11 cellular contexts compared by ENCODE assay signal in the genomic region with DNA sequence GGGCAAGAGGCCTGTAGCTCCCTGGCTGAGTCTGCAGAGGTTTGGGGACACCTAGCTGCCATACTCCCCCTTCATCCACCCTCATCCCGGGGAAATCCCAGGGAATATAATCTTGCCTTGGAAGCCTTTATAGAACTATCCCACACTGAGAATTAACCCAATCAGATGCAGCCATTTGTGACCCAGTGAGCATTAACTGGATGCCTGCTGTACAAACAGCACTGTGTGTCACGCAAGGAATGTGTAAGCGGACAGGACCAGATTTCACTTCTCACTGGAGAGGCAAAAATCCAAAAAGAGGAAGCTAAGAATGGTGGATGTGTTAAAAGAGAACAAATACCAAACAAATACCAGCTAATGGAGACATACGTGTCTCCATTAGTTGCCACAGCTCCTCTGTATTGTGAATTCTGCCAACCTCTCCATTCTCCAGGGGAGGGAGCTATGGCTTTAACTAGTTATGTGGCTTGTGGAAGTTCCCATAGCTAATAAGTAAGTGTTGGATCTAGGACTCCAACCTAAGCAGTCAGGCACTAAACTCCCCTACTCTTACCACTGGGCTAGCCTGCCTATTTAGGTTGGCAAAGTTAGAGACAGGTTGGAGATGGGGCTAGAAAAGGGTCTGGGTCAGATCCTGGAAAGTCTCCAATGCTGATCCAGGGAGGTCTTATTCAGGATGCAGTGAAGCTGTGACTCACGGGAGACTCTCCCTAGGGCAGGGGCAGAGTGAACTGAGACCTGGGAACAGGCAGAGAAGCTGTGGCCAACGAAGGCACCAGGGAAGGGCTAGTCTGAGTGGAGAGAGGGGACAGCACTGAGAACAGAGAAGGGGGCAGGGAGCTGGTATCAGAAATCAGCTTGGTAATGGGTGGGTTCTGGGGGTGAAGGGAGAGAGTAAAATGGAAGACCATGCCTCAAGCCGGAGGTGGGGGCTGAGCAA. TPM values are rescaled to one million over a fixed set of nuclear protein-coding genes. Genes with fewer than 3 reads are reported as not detected.
A peak's percentile ranks its signal among the peaks of the same experiment; 100 is the strongest.
DNase-seq lines count a peak whose midpoint lies in the region; ATAC-seq and TF ChIP-seq lines count a peak whose summit lies in the region.
"Had no signal": no experiment of that assay in that cellular context is flagged by ENCODE, and none has a peak within 500 bp of the region (broad histone marks: within the 10 kb centered on the region; RNA-seq: fewer than 3 reads in every experiment).

No MANE protein-coding gene starts in this region.

- no peak overlapping the region for H3K4me2 ChIP-seq in DND-41 (ENCODE audit: insufficient read depth, low read length)
- no peak overlapping the region for H3K4me2 ChIP-seq in mesendoderm (ENCODE audit: low read length)

- WGBS in mesendoderm (ENCODE audit: extremely low coverage, insufficient coverage, low lambda C conversion rate): no CpG with 5 or more reads among the region's 7 CpGs

- H3K56ac ChIP-seq in mesendoderm (ENCODE audit: low read length): no peak overlapping the region

- ATAC-seq in DND-41 (ENCODE audit: insufficient read depth, low read depth) (no peak), GM21825 (IDR thresholded peaks at IDR 0.05; ENCODE audit: unreplicated experiment) (no peak), GM21447 (IDR thresholded peaks at IDR 0.05; ENCODE audit: unreplicated experiment) (no peak)

- H2BK15ac ChIP-seq in mesendoderm (replicated peaks; ENCODE audit: low read depth): no peak overlapping the region

- no peak overlapping the region for H2AFZ ChIP-seq in DND-41 (ENCODE audit: low read depth, low read length)

- no peak overlapping the region for H2AK5ac ChIP-seq in mesendoderm (ENCODE audit: low read length)

- H3K79me2 ChIP-seq in DND-41 (ENCODE audit: insufficient read depth, low read length) (no peaks in the 10 kb centered on the region), mesendoderm (ENCODE audit: control insufficient read depth, insufficient read depth, low read length) (no peaks in the 10 kb centered on the region)

- H3K27me3 ChIP-seq in DND-41 (ENCODE audit: insufficient read depth, low read length, poor library complexity) (no peaks in the 10 kb centered on the region), mesendoderm (ENCODE audit: insufficient read depth, low read length, poor library complexity) (no peaks in the 10 kb centered on the region)

- H4K5ac ChIP-seq in mesendoderm (ENCODE audit: low read length): no peak overlapping the region

- peaks cover 3% of the 10 kb centered on the region for H3K9me3 ChIP-seq in DND-41 (ENCODE audit: insufficient read depth, low read length, severe bottlenecking)

- H4K8ac ChIP-seq in mesendoderm (ENCODE audit: low read depth, low read length): no peak overlapping the region

- H3K4me1 ChIP-seq in DND-41 (ENCODE audit: insufficient read depth, low read length) (no peaks in the 10 kb centered on the region), mesendoderm (ENCODE audit: control insufficient read depth, low read depth, low read length) (no peaks in the 10 kb centered on the region)

- DNase-seq in DND-41 (no peak), NCI-H69 (lab: John Stamatoyannopoulos, UW) (peak; percentile 5), dermis blood vessel endothelial cell (peak; percentile 19), mesendoderm (peak; percentile 66), AG08396 (ENCODE audit: low spot score) (no peak)
- no peak for DNase-seq in activated naive CD4-positive, alpha-beta T cell treated with anti-CD3 and anti-CD28 coated beads, Interleukin-2, amount 50 U/mL, for 16 hours
- DNase-seq: activated naive CD8-positive, alpha-beta T cell treated with anti-CD3 and anti-CD28 coated beads for 36 hours; NCI-H1092 treated with DMSO at 0.1 percent for 48 hours had no signal

- no peaks in the 10 kb centered on the region for H4K20me1 ChIP-seq in DND-41 (ENCODE audit: insufficient read depth, low read length)

- H3K27ac ChIP-seq in DND-41 (ENCODE audit: low read length) (no peak overlapping the region), mesendoderm (ENCODE audit: low read depth, low read length) (no peak overlapping the region)

- H2BK5ac ChIP-seq in mesendoderm (ENCODE audit: low read length): no peak overlapping the region

- peak; percentile 48 for TF ChIP-seq CTCF in DND-41 (IDR thresholded peaks at IDR 0.05; ENCODE audit: borderline replicate concordance, extremely low read depth, low read length, poor library complexity, severe bottlenecking)

- no peak overlapping the region for H2BK120ac ChIP-seq in mesendoderm (ENCODE audit: low read depth, low read length)

- no peaks in the 10 kb centered on the region for H3K79me1 ChIP-seq in mesendoderm (ENCODE audit: low read length)

- no peak overlapping the region for H3K4ac ChIP-seq in mesendoderm (ENCODE audit: low read depth, low read length)

- H3K4me3 ChIP-seq in DND-41 (ENCODE audit: low read depth in 1 of 2, low read length in 2 of 2) (no peak overlapping the region), mesendoderm (ENCODE audit: low read length) (no peak overlapping the region)

- H3K18ac ChIP-seq in mesendoderm (ENCODE audit: low read length): no peak overlapping the region

- no peak overlapping the region for H3K23ac ChIP-seq in mesendoderm (ENCODE audit: low read length)

- H3K36me3 ChIP-seq in DND-41 (ENCODE audit: insufficient read depth, low read length): no peaks in the 10 kb centered on the region
- no peaks in the 10 kb centered on the region for H3K36me3 ChIP-seq in mesendoderm (ENCODE audit: control insufficient read depth, insufficient read depth, low read length)

- H3K9ac ChIP-seq in DND-41 (ENCODE audit: low read depth, low read length) (no peak overlapping the region), mesendoderm (ENCODE audit: low read length) (no peak overlapping the region)

RNA-seq across cellular contexts. Expression of a gene that starts 2.5 kb away (rescaled TPM):
- 0.51 and 0.93 TPM in 2 replicates for total RNA-seq in dermis blood vessel endothelial cell
- 0.39 TPM for polyA plus RNA-seq in mesendoderm (2013, experiment 1 of 2)
- 0.36 TPM for polyA plus RNA-seq in mesendoderm (2013, experiment 2 of 2)
- total RNA-seq: activated naive CD8-positive, alpha-beta T cell treated with anti-CD3 and anti-CD28 coated beads for 36 hours had no signal

RNA-seq across cellular contexts. Expression of a gene that starts 35.5 kb away (rescaled TPM):
- not detected in 2 replicates for total RNA-seq in dermis blood vessel endothelial cell
- polyA plus RNA-seq in mesendoderm (2013, experiment 1 of 2): 0.10 TPM
- polyA plus RNA-seq in mesendoderm (2013, experiment 2 of 2): 0.11 TPM
- total RNA-seq: activated naive CD8-positive, alpha-beta T cell treated with anti-CD3 and anti-CD28 coated beads for 36 hours; lower leg skin had no signal

RNA-seq across cellular contexts. Expression of a gene that starts 55.2 kb away (rescaled TPM):
- total RNA-seq in dermis blood vessel endothelial cell: 5.1 and 5.7 TPM in 2 replicates
- 0.04 TPM for polyA plus RNA-seq in mesendoderm (2013, experiment 1 of 2)
- not detected for polyA plus RNA-seq in mesendoderm (2013, experiment 2 of 2)

Comparison
In these comparisons a context has a peak if more than half of its experiments do, and no peak if none do; other contexts are left out.
1. DNase-seq: peak in NCI-H69 (single experiment), dermis blood vessel endothelial cell (single experiment) and mesendoderm (single experiment); none in DND-41 (single experiment), activated naive CD4-positive, alpha-beta T cell treated with anti-CD3 and anti-CD28 coated beads, Interleukin-2, amount 50 U/mL, for 16 hours (single experiment) and AG08396 (single experiment).